ENCODE assay signal across 8 cellular contexts in genomic region chr6:43013843-43014433, GRCh38. TPM values are rescaled to one million over a fixed set of nuclear protein-coding genes. Genes with fewer than 3 reads are reported as not detected.
A peak's percentile ranks its signal among the peaks of the same experiment; 100 is the strongest.
DNase-seq lines count a peak whose midpoint lies in the region; FAIRE-seq and TF ChIP-seq lines count a peak whose summit lies in the region.

Gene KLHDC3 (plus strand): TSS chr6:43014249. CDS start chr6:43017193, 2,944 bp downstream.
Gene MEA1 (minus strand): TSS chr6:43013946. CDS start chr6:43013813, 133 bp downstream.

- peak within 1 kb of the TSS; percentile 91 for H2AFZ ChIP-seq in neuronal stem cell (ENCODE audit: low read length)

- no peak within 1 kb of the TSS for H4K8ac ChIP-seq in neuronal stem cell (ENCODE audit: low read depth, low read length)

- H3K4me1 ChIP-seq in neuronal stem cell (ENCODE audit: control insufficient read depth in 2 of 2, insufficient read depth in 1 of 2, low read depth in 1 of 2, low read length in 2 of 2), result peaks cover 3 to 12% of the 10 kb centered on the region in 2 donors

- H3K27me3 ChIP-seq in neuronal stem cell (ENCODE audit: control insufficient read depth in 3 of 3, insufficient read depth in 3 of 3, low read depth in 1 of 3, low read length in 3 of 3), result no peaks in the 10 kb centered on the region

- WGBS in neuronal stem cell (ENCODE audit: extremely low coverage in 2 of 2, insufficient read length in 2 of 2, insufficient replicate concordance in 1 of 2), 2 donors, result no CpG with 5 or more reads among the region's 51 CpGs

- peaks cover 48% of the 10 kb centered on the region for H3K4me1 Mint-ChIP-seq in HFFc6 (ENCODE audit: low read depth)
- H3K4me1 Mint-ChIP-seq in activated naive CD4-positive, alpha-beta T cell treated with anti-CD3 and anti-CD28 coated beads, Interleukin-2, amount 10 ng/mL, durations not matched to agents 7 days and 5 days, result peaks cover 57% of the 10 kb centered on the region

- peak within 1 kb of the TSS; percentile 47 for H2AK5ac ChIP-seq in neuronal stem cell (ENCODE audit: low read depth, low read length)

- peak within 1 kb of the TSS; percentile 85 for H2BK5ac ChIP-seq in neuronal stem cell (ENCODE audit: low read length)

- peak; percentile 99 for DNase-seq in GM04503 (ENCODE audit: low read depth)
- peak; percentile 100 for DNase-seq in HFFc6
- peak; percentile 100 for DNase-seq in NB4 (ENCODE audit: low read depth)
- DNase-seq in SK-N-MC (ENCODE audit: low read depth, low spot score), result peak; percentile 100
- DNase-seq in activated naive CD4-positive, alpha-beta T cell treated with anti-CD3 and anti-CD28 coated beads, Interleukin-2, amount 10 ng/mL, durations not matched to agents 7 days and 5 days, result peak; percentile 100
- DNase-seq in frontal cortex (ENCODE audit: low spot score in 2 of 2), result peak; percentile 97 to 99
- peak; percentile 99 for DNase-seq in neuronal stem cell (ENCODE audit: low spot score)

- peak within 1 kb of the TSS; percentile 22 for H3K23ac ChIP-seq in neuronal stem cell (ENCODE audit: low read depth, low read length, poor library complexity)

- peak within 1 kb of the TSS; percentile 87 for H3K18ac ChIP-seq in neuronal stem cell (ENCODE audit: low read length)

- H3K4me2 ChIP-seq in neuronal stem cell (ENCODE audit: insufficient read depth, low read length, poor library complexity, severe bottlenecking), result peak within 1 kb of the TSS; percentile 94

- peak within 1 kb of the TSS; percentile 95 for H3K4me3 Mint-ChIP-seq in HFFc6
- H3K4me3 Mint-ChIP-seq in activated naive CD4-positive, alpha-beta T cell treated with anti-CD3 and anti-CD28 coated beads, Interleukin-2, amount 10 ng/mL, durations not matched to agents 7 days and 5 days, result peak within 1 kb of the TSS; percentile 87

- peak; percentile 81 for FAIRE-seq in frontal cortex (lab: Jason Lieb, UNC)

- H3K79me1 ChIP-seq in neuronal stem cell (ENCODE audit: low read depth, low read length), result peaks cover 21% of the 10 kb centered on the region

- H3K9ac ChIP-seq in SK-N-MC (ENCODE audit: insufficient read length) (peak within 1 kb of the TSS; percentile 91), neuronal stem cell (ENCODE audit: low read depth, low read length, poor library complexity) (peak within 1 kb of the TSS; percentile 97)

- peak within 1 kb of the TSS; percentile 92 for H3K4me3 ChIP-seq in NB4 (ENCODE audit: low read depth, low read length)
- peak within 1 kb of the TSS; percentile 89 for H3K4me3 ChIP-seq in SK-N-MC
- H3K4me3 ChIP-seq in neuronal stem cell (ENCODE audit: low read length in 2 of 2), result peak within 1 kb of the TSS; percentile 94 to 97

- H2BK12ac ChIP-seq in neuronal stem cell (ENCODE audit: low read length), result no peak within 1 kb of the TSS

- H3K14ac ChIP-seq in neuronal stem cell (ENCODE audit: low read length), result peak within 1 kb of the TSS; percentile 82

- H3K36me3 ChIP-seq in SK-N-MC (ENCODE audit: insufficient read depth, low read length) (peaks cover 54% of the 10 kb centered on the region), neuronal stem cell (replicated peaks in 1 of 2; ENCODE audit: control insufficient read depth in 2 of 2, insufficient read depth in 2 of 2, low read length in 2 of 2) (peaks cover 48 to 72% of the 10 kb centered on the region in 2 donors)

- no peak within 1 kb of the TSS for H3K27ac ChIP-seq in SK-N-MC
- peak within 1 kb of the TSS; percentile 69 for H3K27ac ChIP-seq in neuronal stem cell (replicated peaks; ENCODE audit: low read length)

- TF ChIP-seq CTCF in HFFc6 (IDR thresholded peaks at IDR 0.05) (no peak), NB4 (IDR thresholded peaks at IDR 0.05; ENCODE audit: low read depth, low read length) (no peak), subcutaneous adipose tissue (IDR thresholded peaks at IDR 0.05; ENCODE audit: low read depth) (no peak)

- H3K9me3 Mint-ChIP-seq in HFFc6, result no peaks in the 10 kb centered on the region
- no peaks in the 10 kb centered on the region for H3K9me3 Mint-ChIP-seq in activated naive CD4-positive, alpha-beta T cell treated with anti-CD3 and anti-CD28 coated beads, Interleukin-2, amount 10 ng/mL, durations not matched to agents 7 days and 5 days

- peak; percentile 49 for TF ChIP-seq POLR2A in NB4 (IDR thresholded peaks at IDR 0.05; ENCODE audit: extremely low read depth, insufficient read length)

- CTCF ChIA-PET in activated naive CD4-positive, alpha-beta T cell treated with anti-CD3 and anti-CD28 coated beads, Interleukin-2, amount 10 ng/mL, durations not matched to agents 7 days and 5 days (lab: Charles Lee), result interaction anchor here (0.9 to 1.8 kb wide), 4 partner anchors 30 to 41 kb away, joined by 3 to 4 read pairs (median 3); partner anchors contain the start of genes PEX6 and PPP2R5D

- H3K9me3 ChIP-seq in SK-N-MC (ENCODE audit: low read depth, low read length), result no peaks in the 10 kb centered on the region
- H3K9me3 ChIP-seq in neuronal stem cell (replicated peaks in 1 of 2; ENCODE audit: control insufficient read depth in 2 of 2, insufficient read depth in 1 of 2, low read depth in 1 of 2, low read length in 2 of 2), result no peaks in the 10 kb centered on the region

- no peak within 1 kb of the TSS for H3K4ac ChIP-seq in neuronal stem cell (ENCODE audit: low read length)

- peak within 1 kb of the TSS; percentile 92 for H3K27ac Mint-ChIP-seq in HFFc6
- H3K27ac Mint-ChIP-seq in activated naive CD4-positive, alpha-beta T cell treated with anti-CD3 and anti-CD28 coated beads, Interleukin-2, amount 10 ng/mL, durations not matched to agents 7 days and 5 days, result peak within 1 kb of the TSS; percentile 84

- H3K36me3 Mint-ChIP-seq in HFFc6 (ENCODE audit: low read depth), result peaks cover 46% of the 10 kb centered on the region
- H3K36me3 Mint-ChIP-seq in activated naive CD4-positive, alpha-beta T cell treated with anti-CD3 and anti-CD28 coated beads, Interleukin-2, amount 10 ng/mL, durations not matched to agents 7 days and 5 days, result peaks cover 47% of the 10 kb centered on the region

- H3K27me3 Mint-ChIP-seq in HFFc6 (ENCODE audit: insufficient read depth), result no peaks in the 10 kb centered on the region; the same call in none of the 2 replicates
- no peaks in the 10 kb centered on the region for H3K27me3 Mint-ChIP-seq in activated naive CD4-positive, alpha-beta T cell treated with anti-CD3 and anti-CD28 coated beads, Interleukin-2, amount 10 ng/mL, durations not matched to agents 7 days and 5 days

- H4K91ac ChIP-seq in neuronal stem cell (ENCODE audit: low read depth, low read length, poor library complexity), result no peak within 1 kb of the TSS

- H2BK15ac ChIP-seq in neuronal stem cell (ENCODE audit: low read length), result no peak within 1 kb of the TSS

- H2BK120ac ChIP-seq in neuronal stem cell (ENCODE audit: low read depth, low read length), result no peak within 1 kb of the TSS

RNA-seq across cellular contexts. Expression of gene KLHDC3, which starts in this region (rescaled TPM):
- total RNA-seq in HFFc6 (2021; fragmentation: NEBNext Ultra II Directional; extraction: Animal tissue kit (Norgen Biotek cat#: 25700)), result 10 to 100 TPM; 41.6 to 51.2 (median 45.9) TPM
- 164 TPM for total RNA-seq in frontal cortex
- 95.2 TPM for polyA plus RNA-seq in neuronal stem cell (2013, experiment 1 of 2)
- polyA plus RNA-seq in neuronal stem cell (2013, experiment 2 of 2), result 93.6 TPM
- 10 to 100 TPM; 39.1 to 77.3 (median 64.0) TPM for total RNA-seq in subcutaneous adipose tissue

RNA-seq across cellular contexts. Expression of gene MEA1, which starts in this region (rescaled TPM):
- total RNA-seq in HFFc6 (2021; fragmentation: NEBNext Ultra II Directional; extraction: Animal tissue kit (Norgen Biotek cat#: 25700)), result 100 to 1,000 TPM; 114 to 132 (median 118) TPM
- total RNA-seq in frontal cortex, result 31.4 TPM
- polyA plus RNA-seq in neuronal stem cell (2013, experiment 1 of 2), result 71.2 TPM
- 69.3 TPM for polyA plus RNA-seq in neuronal stem cell (2013, experiment 2 of 2)
- 10 to 100 TPM; 46.3 to 57.8 (median 52.0) TPM for total RNA-seq in subcutaneous adipose tissue
